Comparison of ENCODE assay signal across 12 cellular contexts in the genomic region with DNA sequence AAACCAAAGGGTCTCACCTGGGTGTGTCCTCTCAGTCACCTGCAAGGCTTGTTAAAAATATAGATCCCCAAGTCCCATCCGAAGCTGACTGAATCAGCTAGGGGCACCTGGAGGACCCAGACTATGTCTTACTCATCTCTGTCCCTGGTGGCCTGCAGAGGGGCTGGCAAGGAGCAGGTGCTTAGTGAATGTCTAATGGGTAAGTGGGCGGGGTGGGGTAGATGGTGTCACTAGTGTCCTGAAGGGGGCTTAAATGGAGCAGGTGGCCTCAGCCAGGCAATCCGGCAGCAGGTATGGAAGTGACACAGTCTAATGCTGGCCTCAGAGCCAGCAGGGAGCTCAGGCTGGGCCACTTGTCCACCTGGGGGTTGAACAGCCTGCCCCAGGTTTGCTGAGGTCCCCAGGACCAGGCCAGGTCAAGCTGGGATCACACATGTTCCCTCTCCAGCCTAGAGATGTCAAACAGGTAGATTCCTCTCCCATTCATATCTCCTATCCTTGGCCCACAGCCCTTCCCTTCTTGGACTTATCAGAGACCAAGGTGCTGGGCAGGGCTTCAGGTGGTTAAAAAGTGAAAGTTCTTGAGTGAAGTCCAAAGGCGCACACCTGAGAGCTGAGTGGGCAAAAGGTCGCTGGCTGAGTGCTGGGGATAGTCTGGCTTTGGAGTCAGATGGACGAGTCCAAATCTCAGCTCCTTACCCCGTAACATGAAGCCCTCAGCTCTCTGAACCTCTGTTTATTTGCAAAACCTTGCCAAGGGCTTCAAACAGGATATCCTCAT. TPM values are rescaled to one million over a fixed set of nuclear protein-coding genes. Genes with fewer than 3 reads are reported as not detected.
DNase-seq lines count a peak whose midpoint lies in the region; ATAC-seq and TF ChIP-seq lines count a peak whose summit lies in the region.
"Had no signal": no experiment of that assay in that cellular context is flagged by ENCODE, and none has a peak within 500 bp of the region (broad histone marks: within the 10 kb centered on the region; RNA-seq: fewer than 3 reads in every experiment).

No MANE protein-coding gene starts in this region.

- H3K4me3 ChIP-seq in colonic mucosa: no peak overlapping the region
- H3K4me3 ChIP-seq in skeletal muscle tissue (ENCODE audit: low read length in 3 of 3): peak overlapping the region; percentile 61 to 82 (median 79)

- H3K27me3 ChIP-seq in colonic mucosa (no peaks in the 10 kb centered on the region), skeletal muscle tissue (ENCODE audit: control insufficient read depth in 3 of 3, insufficient read depth in 3 of 3, low read length in 3 of 3) (peaks cover 0 to 3% (median 0%) of the 10 kb centered on the region in 3 donors)
- H3K27me3 ChIP-seq: tibial artery had no signal

- peak; percentile 21 for DNase-seq in NCI-H2171 treated with DMSO at 0.1 percent for 48 hours (lab: John Stamatoyannopoulos, UW)
- DNase-seq in NCI-H2171 (lab: John Stamatoyannopoulos, UW): no peak
- DNase-seq in colonic mucosa: peak; percentile 76
- DNase-seq in NCI-H1694 (lab: John Stamatoyannopoulos, UW): no peak
- DNase-seq in GM03348 (ENCODE audit: low spot score): no peak
- DNase-seq: activated effector memory CD4-positive, alpha-beta T cell treated with anti-CD3 and anti-CD28 coated beads, Interleukin-2, amount 50 U/mL, for 16 hours; NCI-H1417 treated with DMSO at 0.1 percent for 48 hours; tibial artery had no signal

- intact Hi-C loops in colonic mucosa (cut with DNase I): no loop called here

- H3K36me3 ChIP-seq in colonic mucosa (no peaks in the 10 kb centered on the region), skeletal muscle tissue (ENCODE audit: control insufficient read depth in 3 of 3, insufficient read depth in 3 of 3, low read length in 3 of 3) (peaks cover 0 to 5% (median 0%) of the 10 kb centered on the region in 3 donors)
- H3K36me3 ChIP-seq: tibial artery had no signal

- H3K4me1 ChIP-seq in colonic mucosa: peaks cover 4% of the 10 kb centered on the region
- peaks cover 44 to 70% (median 47%) of the 10 kb centered on the region in 3 donors for H3K4me1 ChIP-seq in skeletal muscle tissue (ENCODE audit: control insufficient read depth in 3 of 3, insufficient read depth in 3 of 3, low read length in 3 of 3)

- ATAC-seq in HG03354 (IDR thresholded peaks at IDR 0.05; ENCODE audit: poor library complexity, severe bottlenecking, unreplicated experiment) (peak; percentile 39), HG03139 (IDR thresholded peaks at IDR 0.05; ENCODE audit: unreplicated experiment) (no peak)
- ATAC-seq: activated CD4-positive, CD25-positive, alpha-beta regulatory T cell treated with anti-CD3 and anti-CD28 coated beads, Interleukin-2, amount 50 U/mL, for 24 hours had no signal

- H3K9ac ChIP-seq in colonic mucosa (ENCODE audit: low read depth in 2 of 2, low read length in 2 of 2) (peak overlapping the region in 1 of 2 donors; percentile 24), skeletal muscle tissue (ENCODE audit: low read depth in 1 of 3, low read length in 3 of 3) (peak overlapping the region; percentile 66 to 95 (median 88))

- H3K27ac ChIP-seq in colonic mucosa (peak overlapping the region; percentile 29), skeletal muscle tissue (ENCODE audit: low read depth, low read length) (peak overlapping the region; percentile 89)
- H3K27ac ChIP-seq: tibial artery had no signal

- H3K9me3 ChIP-seq in colonic mucosa (no peaks in the 10 kb centered on the region), skeletal muscle tissue (ENCODE audit: control insufficient read depth in 3 of 3, low read length in 3 of 3) (no peaks in the 10 kb centered on the region)
- H3K9me3 ChIP-seq: tibial artery had no signal

- no peak for TF ChIP-seq CTCF in colonic mucosa (IDR thresholded peaks at IDR 0.05)

RNA-seq across cellular contexts. Expression of a gene that starts 1.6 kb away (rescaled TPM):
- 10 to 100 TPM; 26.6 to 52.2 TPM for total RNA-seq in colonic mucosa
- total RNA-seq in skeletal muscle tissue: 8.9 TPM

Comparison
In these comparisons a context has a peak if more than half of its experiments do, and no peak if none do; other contexts are left out.
1. DNase-seq: peak in NCI-H2171 treated with DMSO at 0.1 percent for 48 hours (single experiment) and colonic mucosa (single experiment); none in NCI-H2171 (single experiment), NCI-H1694 (single experiment) and GM03348 (single experiment).